In genomic region chr1:154142358-154142757, GRCh38 we compare ENCODE assay signal across 36 cellular contexts. TPM values are rescaled to one million over a fixed set of nuclear protein-coding genes. Genes with fewer than 3 reads are reported as not detected.
A peak's percentile ranks its signal among the peaks of the same experiment; 100 is the strongest.
DNase-seq lines count a peak whose midpoint lies in the region; ATAC-seq and TF ChIP-seq lines count a peak whose summit lies in the region.
"Had no signal": no experiment of that assay in that cellular context is flagged by ENCODE, and none has a peak within 500 bp of the region (broad histone marks: within the 10 kb centered on the region; RNA-seq: fewer than 3 reads in every experiment).

No MANE protein-coding gene starts in this region.

- CTCF ChIA-PET in activated naive CD4-positive, alpha-beta T cell treated with anti-CD3 and anti-CD28 coated beads, Interleukin-2, amount 10 ng/mL, durations not matched to agents 7 days and 5 days (lab: Charles Lee), result no interaction called here
- CTCF ChIA-PET in Caco-2 (lab: Charles Lee), result no interaction called here

- no peak overlapping the region for H3K4me3 ChIP-seq in LNCaP clone FGC (ENCODE audit: low read depth, low read length)
- no peak overlapping the region for H3K4me3 ChIP-seq in prostate gland
- H3K4me3 ChIP-seq in SJCRH30, result no peak overlapping the region
- H3K4me3 ChIP-seq in Caco-2 (ENCODE audit: low read depth, low read length), result no peak overlapping the region
- H3K4me3 ChIP-seq: A549; BLaER1; BLaER1 treated with 17β-estradiol and CSF1 and Interleukin-3, amounts not matched to agents 10 nM and 100 nM had no signal

- TF ChIP-seq POLR2A in prostate gland (IDR thresholded peaks at IDR 0.05), result no peak

- H3K36me3 ChIP-seq in prostate gland (no peaks in the 10 kb centered on the region), SJCRH30 (no peaks in the 10 kb centered on the region), Caco-2 (ENCODE audit: control insufficient read depth, insufficient read depth, low read length) (no peaks in the 10 kb centered on the region)
- H3K36me3 ChIP-seq: BE2C; BLaER1; BLaER1 treated with 17β-estradiol and CSF1 and Interleukin-3, amounts not matched to agents 10 nM and 100 nM had no signal

- H3K27ac Mint-ChIP-seq in activated naive CD4-positive, alpha-beta T cell treated with anti-CD3 and anti-CD28 coated beads, Interleukin-2, amount 10 ng/mL, durations not matched to agents 7 days and 5 days, result no peak overlapping the region
- no peak overlapping the region for H3K27ac Mint-ChIP-seq in Caco-2 (ENCODE audit: unreplicated experiment)
- H3K27ac Mint-ChIP-seq: B cell; CD14-positive monocyte; CD4-positive, alpha-beta memory T cell; CD4-positive, alpha-beta T cell; CD4-positive, CD25-positive, alpha-beta regulatory T cell; CD8-positive, alpha-beta memory T cell; CD8-positive, alpha-beta T cell had no signal

- ATAC-seq in GM19397 (IDR thresholded peaks at IDR 0.05; ENCODE audit: unreplicated experiment), result no peak
- ATAC-seq: A549; CD8-positive, alpha-beta T cell had no signal

- no TSS peak for BruUV-seq in Caco-2 (replicated peaks; lab: Mats Ljungman, UMichigan)

- no peaks in the 10 kb centered on the region for H3K27me3 Mint-ChIP-seq in activated naive CD4-positive, alpha-beta T cell treated with anti-CD3 and anti-CD28 coated beads, Interleukin-2, amount 10 ng/mL, durations not matched to agents 7 days and 5 days
- H3K27me3 Mint-ChIP-seq in Caco-2 (ENCODE audit: insufficient read depth, unreplicated experiment), result no peaks in the 10 kb centered on the region
- H3K27me3 Mint-ChIP-seq: B cell; CD4-positive, alpha-beta memory T cell; CD4-positive, alpha-beta T cell; CD4-positive, CD25-positive, alpha-beta regulatory T cell; CD8-positive, alpha-beta memory T cell had no signal

- H3K9me3 ChIP-seq in prostate gland (no peaks in the 10 kb centered on the region), SJCRH30 (replicated peaks) (no peaks in the 10 kb centered on the region), Caco-2 (no peaks in the 10 kb centered on the region)
- H3K9me3 ChIP-seq: A549; BE2C; BLaER1; BLaER1 treated with 17β-estradiol and CSF1 and Interleukin-3, amounts not matched to agents 10 nM and 100 nM had no signal

- peak; percentile 91 for DNase-seq in LNCaP clone FGC (ENCODE audit: low read depth)
- DNase-seq in prostate gland (ENCODE audit: low spot score), result peak; percentile 10
- no peak for DNase-seq in activated naive CD4-positive, alpha-beta T cell treated with anti-CD3 and anti-CD28 coated beads, Interleukin-2, amount 10 ng/mL, durations not matched to agents 7 days and 5 days
- DNase-seq in SJCRH30, result no peak
- DNase-seq in Caco-2, result no peak
- DNase-seq: 8988T; ACHN; AML-193; BE2C; C1 segment of cervical spinal cord; Calu3; CD4-positive, alpha-beta memory T cell; CD4-positive, alpha-beta T cell; CD4-positive, CD25-positive, alpha-beta regulatory T cell; CD8-positive, alpha-beta memory T cell; CD8-positive, alpha-beta T cell; COR-L47; DMS 273 treated with DMSO at 0.1 percent for 48 hours; DMS153; DMS53; DMS79; DMS79 treated with DMSO at 0.1 percent for 48 hours; DND-41; EL had no signal

- intact Hi-C loops in prostate gland (cut with DNase I) (no loop called here), Caco-2 (cut with micrococcal nuclease; ENCODE audit: unreplicated experiment) (no loop called here)

- TF ChIP-seq CTCF in C4-2B (conservative IDR thresholded peaks at IDR 0.05) (no peak), LNCaP clone FGC (IDR thresholded peaks at IDR 0.05; ENCODE audit: control insufficient read depth, extremely low read depth, insufficient read depth) (no peak), VCaP (conservative IDR thresholded peaks at IDR 0.05) (no peak), prostate gland (IDR thresholded peaks at IDR 0.05) (no peak), Caco-2 (IDR thresholded peaks at IDR 0.05; ENCODE audit: insufficient read depth in 1 of 2, low read depth in 1 of 2, low read length in 1 of 2, severe bottlenecking in 1 of 2, unreplicated experiment in 1 of 2) (no peak)

- no peaks in the 10 kb centered on the region for H3K27me3 ChIP-seq in prostate gland (replicated peaks; ENCODE audit: insufficient read depth)
- 0 out of 2 replicates have a peak, but pooled peaks cover 6% of the 10 kb centered on the region for H3K27me3 ChIP-seq in SJCRH30
- H3K27me3 ChIP-seq in Caco-2 (replicated peaks; ENCODE audit: control insufficient read depth, insufficient read depth, low read length), result no peaks in the 10 kb centered on the region
- H3K27me3 ChIP-seq: BE2C; BLaER1; BLaER1 treated with 17β-estradiol and CSF1 and Interleukin-3, amounts not matched to agents 10 nM and 100 nM had no signal

- H3K4me1 ChIP-seq in prostate gland (replicated peaks), result no peaks in the 10 kb centered on the region
- no peaks in the 10 kb centered on the region for H3K4me1 ChIP-seq in SJCRH30
- no peaks in the 10 kb centered on the region for H3K4me1 ChIP-seq in Caco-2
- H3K4me1 ChIP-seq: A549; BE2C; BLaER1; BLaER1 treated with 17β-estradiol and CSF1 and Interleukin-3, amounts not matched to agents 10 nM and 100 nM had no signal

- no peaks in the 10 kb centered on the region for H3K4me1 Mint-ChIP-seq in activated naive CD4-positive, alpha-beta T cell treated with anti-CD3 and anti-CD28 coated beads, Interleukin-2, amount 10 ng/mL, durations not matched to agents 7 days and 5 days
- no peaks in the 10 kb centered on the region for H3K4me1 Mint-ChIP-seq in Caco-2 (ENCODE audit: low read depth, unreplicated experiment)
- H3K4me1 Mint-ChIP-seq: B cell; CD14-positive monocyte; CD8-positive, alpha-beta memory T cell had no signal

- 78% methylated on average over 6 of the region's 6 CpGs for WGBS in prostate gland

- POLR2A ChIA-PET in Caco-2 (lab: Charles Lee), result no interaction called here

- H3K36me3 Mint-ChIP-seq in activated naive CD4-positive, alpha-beta T cell treated with anti-CD3 and anti-CD28 coated beads, Interleukin-2, amount 10 ng/mL, durations not matched to agents 7 days and 5 days, result no peaks in the 10 kb centered on the region
- H3K36me3 Mint-ChIP-seq in Caco-2 (ENCODE audit: insufficient read depth, unreplicated experiment), result no peaks in the 10 kb centered on the region
- H3K36me3 Mint-ChIP-seq: CD14-positive monocyte; CD4-positive, alpha-beta memory T cell; CD4-positive, CD25-positive, alpha-beta regulatory T cell; CD8-positive, alpha-beta memory T cell; CD8-positive, alpha-beta T cell had no signal

- H3K27ac ChIP-seq in C4-2B (peak overlapping the region; percentile 97), VCaP (peak overlapping the region; percentile 86), prostate gland (no peak overlapping the region), SJCRH30 (no peak overlapping the region)
- H3K27ac ChIP-seq: 22Rv1; A549; BLaER1; BLaER1 treated with 17β-estradiol and CSF1 and Interleukin-3, amounts not matched to agents 10 nM and 100 nM had no signal

- no peak overlapping the region for H3K4me3 Mint-ChIP-seq in activated naive CD4-positive, alpha-beta T cell treated with anti-CD3 and anti-CD28 coated beads, Interleukin-2, amount 10 ng/mL, durations not matched to agents 7 days and 5 days
- H3K4me3 Mint-ChIP-seq in Caco-2 (ENCODE audit: unreplicated experiment), result no peak overlapping the region
- H3K4me3 Mint-ChIP-seq: B cell; CD14-positive monocyte; CD4-positive, alpha-beta memory T cell; CD4-positive, alpha-beta T cell; CD4-positive, CD25-positive, alpha-beta regulatory T cell; CD8-positive, alpha-beta memory T cell; CD8-positive, alpha-beta T cell had no signal

- no peaks in the 10 kb centered on the region for H3K9me3 Mint-ChIP-seq in activated naive CD4-positive, alpha-beta T cell treated with anti-CD3 and anti-CD28 coated beads, Interleukin-2, amount 10 ng/mL, durations not matched to agents 7 days and 5 days
- H3K9me3 Mint-ChIP-seq in Caco-2 (ENCODE audit: unreplicated experiment), result no peaks in the 10 kb centered on the region
- H3K9me3 Mint-ChIP-seq: CD4-positive, alpha-beta memory T cell; CD4-positive, alpha-beta T cell; CD4-positive, CD25-positive, alpha-beta regulatory T cell; CD8-positive, alpha-beta memory T cell; CD8-positive, alpha-beta T cell had no signal

RNA-seq across cellular contexts. Expression of gene NUP210L, which starts 12.5 kb away (rescaled TPM):
- 1 to 10 TPM in 1 of 2 donors, under 1 TPM in 1; 0.05 to 5.7 TPM for total RNA-seq in prostate gland
- total RNA-seq in SJCRH30 (2014; rRNA removed; shearing (Covaris generic)), result 0.04 TPM in 1 of 2 replicates, not detected in the other
- 0.07 and 0.19 TPM in 2 replicates for total RNA-seq in Caco-2 (2022)
- total RNA-seq: A172, Daoy, G401 had no signal

RNA-seq across cellular contexts. Expression of gene TPM3, which starts 49.5 kb away (rescaled TPM):
- total RNA-seq in prostate gland (100 to 1,000 TPM; 147 to 277 TPM), Caco-2 (2022) (681 and 698 TPM in 2 replicates)
- 248 and 262 TPM in 2 replicates for total RNA-seq in SJCRH30 (2014; rRNA removed; shearing (Covaris generic))

Comparison
In these comparisons a context has a peak if more than half of its experiments do, and no peak if none do; other contexts are left out.
1. H3K27ac ChIP-seq: peak in C4-2B (single experiment) and VCaP (single experiment); none in prostate gland (0 of 2) and SJCRH30 (single experiment).
2. DNase-seq: peak in LNCaP clone FGC (single experiment) and prostate gland (single experiment); none in activated naive CD4-positive, alpha-beta T cell treated with anti-CD3 and anti-CD28 coated beads, Interleukin-2, amount 10 ng/mL, durations not matched to agents 7 days and 5 days (single experiment), SJCRH30 (0 of 2) and Caco-2 (0 of 2).